ENCODE assay signal across 18 cellular contexts in genomic region chr5:642481-642880, GRCh38. TPM values are rescaled to one million over a fixed set of nuclear protein-coding genes. Genes with fewer than 3 reads are reported as not detected.
A peak's percentile ranks its signal among the peaks of the same experiment; 100 is the strongest.
DNase-seq lines count a peak whose midpoint lies in the region; ATAC-seq, FAIRE-seq and TF ChIP-seq lines count a peak whose summit lies in the region.
"Had no signal": no experiment of that assay in that cellular context is flagged by ENCODE, and none has a peak within 500 bp of the region (broad histone marks: within the 10 kb centered on the region; RNA-seq: fewer than 3 reads in every experiment).

No MANE protein-coding gene starts in this region.

- H3K79me1 ChIP-seq in mesendoderm (ENCODE audit: low read length): peaks cover 2% of the 10 kb centered on the region

- WGBS in HepG2 (ENCODE audit: low lambda C conversion rate): 97% methylated on average over 6 of the region's 14 CpGs
- WGBS in mesendoderm (ENCODE audit: extremely low coverage, insufficient coverage, low lambda C conversion rate): no CpG with 5 or more reads among the region's 14 CpGs

- ATAC-seq in HepG2 (no peak), GM21526 (IDR thresholded peaks at IDR 0.05; ENCODE audit: low FRiP score, unreplicated experiment) (no peak)

- H3K4me2 ChIP-seq in HepG2 (ENCODE audit: low read depth, low read length): no peak overlapping the region
- H3K4me2 ChIP-seq in mesendoderm (ENCODE audit: low read length): no peak overlapping the region

- no peaks in the 10 kb centered on the region for H3K4me1 Mint-ChIP-seq in activated T-cell treated with anti-CD3 and anti-CD28 coated beads, Interleukin-2, amount 50 U/mL, for 24 hours (ENCODE audit: low read depth)

- TF ChIP-seq EP300 in HepG2 (IDR thresholded peaks at IDR 0.05; ENCODE audit: low read depth in 2 of 2, low read length in 2 of 2) (no peak), HepG2 (CRISPR knock-in tag; IDR thresholded peaks at IDR 0.05; ENCODE audit: borderline replicate concordance) (no peak)

- peaks cover 83% of the 10 kb centered on the region for H3K36me3 Mint-ChIP-seq in activated T-cell treated with anti-CD3 and anti-CD28 coated beads, Interleukin-2, amount 50 U/mL, for 24 hours (ENCODE audit: low read depth)

- H3K4ac ChIP-seq in mesendoderm (ENCODE audit: low read depth, low read length): no peak overlapping the region

- CTCF ChIA-PET in HepG2 (lab: Yijun Ruan, JAX; ENCODE audit: low intra/inter-chr PET ratio, low total read pairs): no interaction called here

- H3K36me3 ChIP-seq in HepG2 (replicated peaks in 1 of 2; ENCODE audit: control insufficient read depth in 1 of 2, insufficient read depth in 2 of 2, low read length in 2 of 2) (peaks cover 15 to 60% of the 10 kb centered on the region in 2 experiments; a peak in 4 of 5 replicates), mesendoderm (ENCODE audit: control insufficient read depth, insufficient read depth, low read length) (peaks cover 21% of the 10 kb centered on the region)

- H3K9ac ChIP-seq in HepG2 (ENCODE audit: insufficient read depth, low read depth, low read length) (no peak overlapping the region), mesendoderm (ENCODE audit: low read length) (no peak overlapping the region)

- H4K8ac ChIP-seq in mesendoderm (ENCODE audit: low read depth, low read length): no peak overlapping the region

- H3K56ac ChIP-seq in mesendoderm (ENCODE audit: low read length): no peak overlapping the region

- no peak overlapping the region for H3K27ac ChIP-seq in HepG2 (ENCODE audit: extremely low read length, insufficient read depth, low read length)
- no peak overlapping the region for H3K27ac ChIP-seq in mesendoderm (ENCODE audit: low read depth, low read length)

- H3K4me3 ChIP-seq in HepG2 (replicated peaks in 1 of 3; ENCODE audit: insufficient read depth in 1 of 3, low read depth in 2 of 3, low read length in 3 of 3) (no peak overlapping the region), mesendoderm (ENCODE audit: low read length) (no peak overlapping the region)
- H3K4me3 ChIP-seq: HAP-1 had no signal

- FAIRE-seq in HepG2 (lab: Jason Lieb, UNC): no peak
- FAIRE-seq: GM12892, GM19239, H1 had no signal

- intact Hi-C loops in HepG2 (cut with micrococcal nuclease; ENCODE audit: unreplicated experiment): no loop called here
- intact Hi-C loops in posterior vena cava (cut with DNase I): no loop called here

- POLR2A ChIA-PET in HepG2 (lab: Yijun Ruan, JAX): no interaction called here

- 0 out of 2 replicates have a peak, but pooled peaks cover 10% of the 10 kb centered on the region for H3K4me1 ChIP-seq in HepG2 (ENCODE audit: insufficient read depth, low read length)
- H3K4me1 ChIP-seq in mesendoderm (ENCODE audit: control insufficient read depth, low read depth, low read length): no peaks in the 10 kb centered on the region
- H3K4me1 ChIP-seq: HAP-1 had no signal

- TF ChIP-seq RAD21 in HepG2 (CRISPR knock-in tag; IDR thresholded peaks at IDR 0.05): no peak

- H3K23ac ChIP-seq in mesendoderm (ENCODE audit: low read length): no peak overlapping the region

- in situ Hi-C loops in HepG2 (cut with HindIII; ENCODE audit: extremely low pct_ligation_motif_present, low pct_unique_long_range_greater_than_20kb): no loop called here

- no peak overlapping the region for H3K18ac ChIP-seq in mesendoderm (ENCODE audit: low read length)

- no peak overlapping the region for H3K4me3 Mint-ChIP-seq in activated T-cell treated with anti-CD3 and anti-CD28 coated beads, Interleukin-2, amount 50 U/mL, for 24 hours
- H3K4me3 Mint-ChIP-seq: B cell; CD4-positive, alpha-beta T cell had no signal

- no peak overlapping the region for H2BK120ac ChIP-seq in mesendoderm (ENCODE audit: low read depth, low read length)

- no peak for TF ChIP-seq CTCF in HepG2 (CRISPR knock-in tag; IDR thresholded peaks at IDR 0.05)

- H2AFZ ChIP-seq in HepG2 (ENCODE audit: low read length): no peak overlapping the region

- no peaks in the 10 kb centered on the region for H3K9me3 ChIP-seq in HepG2 (ENCODE audit: low read length)
- H3K9me3 ChIP-seq: HAP-1 had no signal

- no peak overlapping the region for H2BK15ac ChIP-seq in mesendoderm (replicated peaks; ENCODE audit: low read depth)

- no TSS peak for BruUV-seq in HepG2 (replicated peaks; lab: Mats Ljungman, UMichigan)

- no peak overlapping the region for H3K27ac Mint-ChIP-seq in activated T-cell treated with anti-CD3 and anti-CD28 coated beads, Interleukin-2, amount 50 U/mL, for 24 hours
- H3K27ac Mint-ChIP-seq: B cell; CD4-positive, alpha-beta T cell had no signal

- H2BK5ac ChIP-seq in mesendoderm (ENCODE audit: low read length): no peak overlapping the region

- H3K79me2 ChIP-seq in HepG2 (ENCODE audit: insufficient read depth, low read length) (no peaks in the 10 kb centered on the region), mesendoderm (ENCODE audit: control insufficient read depth, insufficient read depth, low read length) (no peaks in the 10 kb centered on the region)

- no peaks in the 10 kb centered on the region for H3K9me3 Mint-ChIP-seq in activated T-cell treated with anti-CD3 and anti-CD28 coated beads, Interleukin-2, amount 50 U/mL, for 24 hours
- H3K9me3 Mint-ChIP-seq: CD4-positive, alpha-beta T cell had no signal

- no peak overlapping the region for H4K5ac ChIP-seq in mesendoderm (ENCODE audit: low read length)

- no peak overlapping the region for H2AK5ac ChIP-seq in mesendoderm (ENCODE audit: low read length)

- H3K27me3 Mint-ChIP-seq in activated T-cell treated with anti-CD3 and anti-CD28 coated beads, Interleukin-2, amount 50 U/mL, for 24 hours: no peaks in the 10 kb centered on the region
- H3K27me3 Mint-ChIP-seq: B cell; CD4-positive, alpha-beta T cell had no signal

- H3K27me3 ChIP-seq in HepG2 (ENCODE audit: control insufficient read depth in 1 of 2, insufficient read depth in 2 of 2, low read length in 2 of 2) (no peaks in the 10 kb centered on the region), mesendoderm (ENCODE audit: insufficient read depth, low read length, poor library complexity) (no peaks in the 10 kb centered on the region)

- TF ChIP-seq POLR2A in HepG2 (IDR thresholded peaks at IDR 0.05; ENCODE audit: insufficient read depth in 1 of 2, low read depth in 2 of 2, low read length in 2 of 2): no peak

- no peaks in the 10 kb centered on the region for H4K20me1 ChIP-seq in HepG2 (ENCODE audit: insufficient read depth, low read length)

- DNase-seq in activated T-cell treated with anti-CD3 and anti-CD28 coated beads, Interleukin-2, amount 50 U/mL, for 24 hours: peak; percentile 21
- no peak for DNase-seq in activated T-cell treated with anti-CD3 and anti-CD28 coated beads, Interleukin-2, amount 50 U/mL, for 48 hours
- peak; percentile 76 for DNase-seq in NCI-H1694 treated with DMSO at 0.1 percent for 48 hours (lab: John Stamatoyannopoulos, UW)
- DNase-seq in HepG2 (ENCODE audit: low spot score): no peak
- DNase-seq in posterior vena cava (ENCODE audit: low spot score): peak; percentile 67
- DNase-seq in mesendoderm: no peak
- no peak for DNase-seq in Ammon's horn (ENCODE audit: low spot score)
- DNase-seq: ACHN; Calu3; CD4-positive, alpha-beta T cell; DND-41; GDM1 had no signal

RNA-seq across cellular contexts. Expression of gene CEP72, which starts 30.3 kb away (rescaled TPM):
- total RNA-seq in HepG2 (2016; rRNA removed; fragmentation: Illumina TruSeq; extraction: Trizol) (8.1 and 9.4 TPM in 2 replicates), posterior vena cava (1 to 10 TPM; 1.9 to 2.4 TPM)
- total RNA-seq in HepG2 (2016; cell fraction: cytosol; rRNA removed; fragmentation: Illumina TruSeq; extraction: Trizol; ENCODE audit: low read depth): 11.3 and 14.4 TPM in 2 replicates
- total RNA-seq in HepG2 (2016; cell fraction: insoluble cytoplasmic fraction; rRNA removed; fragmentation: Illumina TruSeq; extraction: Trizol): 6.5 and 9.1 TPM in 2 replicates
- total RNA-seq in HepG2 (2016; cell fraction: membrane; rRNA removed; fragmentation: Illumina TruSeq; extraction: Trizol): 6.6 and 7.9 TPM in 2 replicates
- 11.4 and 12.2 TPM in 2 replicates for total RNA-seq in HepG2 (2016; cell fraction: nucleus; rRNA removed; fragmentation: Illumina TruSeq; extraction: Trizol)
- polyA plus RNA-seq in HepG2 (2011; rRNA removed): 3.4 and 4.4 TPM in 2 replicates
- polyA plus RNA-seq in HepG2 (2011; cell fraction: cytosol; rRNA removed): 1.9 and 3.9 TPM in 2 replicates
- polyA plus RNA-seq in HepG2 (2011; cell fraction: nucleus; rRNA removed): 8.5 and 11.6 TPM in 2 replicates
- 1.8 and 3.2 TPM in 2 replicates for polyA plus RNA-seq in HepG2 (2012)
- polyA plus RNA-seq in HepG2 (2016; cell fraction: cytosol; fragmentation: Illumina TruSeq; extraction: Trizol; ENCODE audit: low read depth): 0.64 and 0.84 TPM in 2 replicates
- 6.3 and 7.6 TPM in 2 replicates for polyA plus RNA-seq in HepG2 (2016; cell fraction: insoluble cytoplasmic fraction; fragmentation: Illumina TruSeq; extraction: Trizol; ENCODE audit: low read depth)
- polyA plus RNA-seq in HepG2 (2016; cell fraction: membrane; fragmentation: Illumina TruSeq; extraction: Trizol; ENCODE audit: low read depth): 1.9 and 2.0 TPM in 2 replicates
- polyA plus RNA-seq in HepG2 (2016; cell fraction: nucleus; fragmentation: Illumina TruSeq; extraction: Trizol; ENCODE audit: insufficient read depth, low read depth): 17.4 and 20.5 TPM in 2 replicates
- 15.4 and 136 TPM in 2 replicates for polyA minus RNA-seq in HepG2 (2011; rRNA and poly(A)+ RNA removed; ENCODE audit: low replicate concordance)
- 3.4 and 4.0 TPM in 2 replicates for polyA minus RNA-seq in HepG2 (2011; cell fraction: cytosol; rRNA and poly(A)+ RNA removed)
- 13.1 and 17.0 TPM in 2 replicates for polyA minus RNA-seq in HepG2 (2011; cell fraction: nucleus; rRNA and poly(A)+ RNA removed)
- 3.7 TPM for polyA plus RNA-seq in mesendoderm (2013, experiment 1 of 2)
- polyA plus RNA-seq in mesendoderm (2013, experiment 2 of 2): 3.9 TPM

RNA-seq across cellular contexts. Expression of gene TPPP, which starts 50.7 kb away (rescaled TPM):
- 0.04 TPM in 1 of 2 replicates, not detected in the other for total RNA-seq in HepG2 (2016; rRNA removed; fragmentation: Illumina TruSeq; extraction: Trizol)
- total RNA-seq in HepG2 (2016; cell fraction: cytosol; rRNA removed; fragmentation: Illumina TruSeq; extraction: Trizol; ENCODE audit: low read depth): not detected in 2 replicates
- 0.04 TPM in 1 of 2 replicates, not detected in the other for total RNA-seq in HepG2 (2016; cell fraction: insoluble cytoplasmic fraction; rRNA removed; fragmentation: Illumina TruSeq; extraction: Trizol)
- total RNA-seq in HepG2 (2016; cell fraction: membrane; rRNA removed; fragmentation: Illumina TruSeq; extraction: Trizol): 0.03 TPM in 1 of 2 replicates, not detected in the other
- total RNA-seq in HepG2 (2016; cell fraction: nucleus; rRNA removed; fragmentation: Illumina TruSeq; extraction: Trizol): not detected in 2 replicates
- 0.05 and 0.07 TPM in 2 replicates for polyA plus RNA-seq in HepG2 (2011; rRNA removed)
- polyA plus RNA-seq in HepG2 (2011; cell fraction: cytosol; rRNA removed): 0.04 and 0.07 TPM in 2 replicates
- polyA plus RNA-seq in HepG2 (2011; cell fraction: nucleus; rRNA removed): 0.07 and 0.16 TPM in 2 replicates
- 0.17 and 0.20 TPM in 2 replicates for polyA plus RNA-seq in HepG2 (2012)
- polyA plus RNA-seq in HepG2 (2016; cell fraction: cytosol; fragmentation: Illumina TruSeq; extraction: Trizol; ENCODE audit: low read depth): not detected in 2 replicates
- 0.05 TPM in 1 of 2 replicates, not detected in the other for polyA plus RNA-seq in HepG2 (2016; cell fraction: insoluble cytoplasmic fraction; fragmentation: Illumina TruSeq; extraction: Trizol; ENCODE audit: low read depth)
- not detected in 2 replicates for polyA plus RNA-seq in HepG2 (2016; cell fraction: membrane; fragmentation: Illumina TruSeq; extraction: Trizol; ENCODE audit: low read depth)
- polyA plus RNA-seq in HepG2 (2016; cell fraction: nucleus; fragmentation: Illumina TruSeq; extraction: Trizol; ENCODE audit: insufficient read depth, low read depth): not detected in 2 replicates
- polyA minus RNA-seq in HepG2 (2011; rRNA and poly(A)+ RNA removed; ENCODE audit: low replicate concordance): 0.24 and 0.28 TPM in 2 replicates
- 0.10 and 0.18 TPM in 2 replicates for polyA minus RNA-seq in HepG2 (2011; cell fraction: cytosol; rRNA and poly(A)+ RNA removed)
- polyA minus RNA-seq in HepG2 (2011; cell fraction: nucleus; rRNA and poly(A)+ RNA removed): 0.12 TPM in 1 of 2 replicates, not detected in the other
- total RNA-seq in posterior vena cava: 10 to 100 TPM in 1 of 2 donors, 1 to 10 TPM in 1; 9.8 to 10.8 TPM
- polyA plus RNA-seq in mesendoderm (2013, experiment 1 of 2): 0.06 TPM
- polyA plus RNA-seq in mesendoderm (2013, experiment 2 of 2): 0.06 TPM
- total RNA-seq: B cell had no signal

Comparison
In these comparisons a context has a peak if more than half of its experiments do, and no peak if none do; other contexts are left out.
1. DNase-seq: peak in activated T-cell treated with anti-CD3 and anti-CD28 coated beads, Interleukin-2, amount 50 U/mL, for 24 hours (single experiment), NCI-H1694 treated with DMSO at 0.1 percent for 48 hours (single experiment) and posterior vena cava (single experiment); none in activated T-cell treated with anti-CD3 and anti-CD28 coated beads, Interleukin-2, amount 50 U/mL, for 48 hours (0 of 2), HepG2 (single experiment), mesendoderm (single experiment) and Ammon's horn (single experiment).
2. RNA of gene TPPP, which starts 50.7 kb away (total RNA-seq): 9.8 to 10.8 TPM in posterior vena cava; 0.03 to 0.04 TPM in HepG2; every median in the first group is over 10 times any median in the second.